19 cellular contexts compared by ENCODE assay signal in the genomic region with DNA sequence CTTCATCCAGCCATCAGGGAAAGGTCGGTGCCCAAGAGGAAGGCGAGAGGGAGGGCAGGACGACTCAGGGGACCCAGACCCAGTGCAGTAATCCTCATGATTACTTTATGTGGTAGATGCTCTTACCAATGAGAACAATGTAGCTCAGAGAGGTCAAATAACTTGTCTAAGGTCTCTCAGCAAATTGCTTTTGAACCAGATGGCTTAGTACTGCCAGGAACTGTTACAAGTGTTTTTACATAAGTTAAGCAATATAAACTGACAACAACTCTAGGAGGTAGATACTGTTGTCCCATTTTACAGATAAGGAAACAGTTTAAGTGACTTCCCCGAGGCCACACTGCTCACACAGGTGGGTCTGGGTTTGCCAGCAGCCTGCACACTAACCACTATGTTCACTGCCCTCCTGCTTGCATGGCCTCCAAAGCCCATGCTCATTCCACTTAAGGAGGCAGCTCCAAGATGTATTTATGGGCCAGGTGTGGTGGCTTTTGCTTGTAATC.
DNase-seq lines count a peak whose midpoint lies in the region; TF ChIP-seq lines count a peak whose summit lies in the region.
"Had no signal": no experiment of that assay in that cellular context is flagged by ENCODE, and none has a peak within 500 bp of the region (broad histone marks: within the 10 kb centered on the region; RNA-seq: fewer than 3 reads in every experiment).

No MANE protein-coding gene starts in this region.

- no peak overlapping the region for H2BK120ac ChIP-seq in neuronal stem cell (ENCODE audit: low read depth, low read length)

- H3K36me3 ChIP-seq in ACC112 (ENCODE audit: insufficient read depth, low read length) (no peaks in the 10 kb centered on the region; the same call in 1 of the 2 replicates), PC-9 (ENCODE audit: low read depth) (no peaks in the 10 kb centered on the region), neuronal stem cell (replicated peaks in 1 of 2; ENCODE audit: control insufficient read depth in 2 of 2, insufficient read depth in 2 of 2, low read length in 2 of 2) (peaks cover 14 to 18% of the 10 kb centered on the region in 2 donors)
- H3K36me3 ChIP-seq: BLaER1 had no signal

- TF ChIP-seq CTCF in PC-9 (conservative IDR thresholded peaks at IDR 0.05) (no peak), choroid plexus epithelial cell (conservative IDR thresholded peaks at IDR 0.05; ENCODE audit: low read depth, low read length) (no peak)

- no peak overlapping the region for H2BK12ac ChIP-seq in neuronal stem cell (ENCODE audit: low read length)

- CTCF ChIA-PET in PC-9 (lab: Charles Lee) = interaction anchor here (0.6 to 2.5 kb wide), 5 partner anchors 27 to 1531 kb away, joined by 4 to 37 read pairs (median 4); no protein-coding TSS in a partner anchor

- peak overlapping the region; percentile 48 for H3K18ac ChIP-seq in neuronal stem cell (ENCODE audit: low read length)

- H3K14ac ChIP-seq in neuronal stem cell (ENCODE audit: low read length) = no peak overlapping the region

- H3K4me1 ChIP-seq in ACC112 (ENCODE audit: control insufficient read depth, insufficient read depth, low read length, unreplicated experiment) (peaks cover 16% of the 10 kb centered on the region), PC-9 (replicated peaks; ENCODE audit: insufficient read depth) (peaks cover 19% of the 10 kb centered on the region), neuronal stem cell (ENCODE audit: control insufficient read depth in 2 of 2, insufficient read depth in 1 of 2, low read depth in 1 of 2, low read length in 2 of 2) (no peaks in the 10 kb centered on the region)
- H3K4me1 ChIP-seq: BLaER1 had no signal

- H2BK15ac ChIP-seq in neuronal stem cell (ENCODE audit: low read length) = no peak overlapping the region

- H3K23ac ChIP-seq in neuronal stem cell (ENCODE audit: low read depth, low read length, poor library complexity) = peak overlapping the region; percentile 26

- H2AK5ac ChIP-seq in neuronal stem cell (ENCODE audit: low read depth, low read length) = peak overlapping the region; percentile 26

- no peaks in the 10 kb centered on the region for H3K9me2 ChIP-seq in PC-9 (ENCODE audit: insufficient read depth)

- H3K79me2 ChIP-seq in ACC112 (ENCODE audit: control insufficient read depth, insufficient read depth, low read length, unreplicated experiment) (no peaks in the 10 kb centered on the region), PC-9 (ENCODE audit: low read depth) (no peaks in the 10 kb centered on the region)

- no peak overlapping the region for H4K8ac ChIP-seq in neuronal stem cell (ENCODE audit: low read depth, low read length)

- no peaks in the 10 kb centered on the region for H3K27me3 ChIP-seq in ACC112 (ENCODE audit: insufficient read depth, low read length)
- no peaks in the 10 kb centered on the region for H3K27me3 ChIP-seq in PC-9 (ENCODE audit: insufficient read depth, low read depth)
- H3K27me3 ChIP-seq in neuronal stem cell (ENCODE audit: control insufficient read depth in 3 of 3, insufficient read depth in 3 of 3, low read depth in 1 of 3, low read length in 3 of 3) = no peaks in the 10 kb centered on the region
- H3K27me3 ChIP-seq: BLaER1 had no signal

- DNase-seq in PC-9 (no peak), choroid plexus epithelial cell (ENCODE audit: low read depth) (peak; percentile 34), neuronal stem cell (ENCODE audit: low spot score) (no peak), EL (no peak), islet precursor cell (no peak), GF-D8 (lab: John Stamatoyannopoulos, UW) (no peak), NCI-H2227 treated with DMSO at 0.1 percent for 48 hours (lab: John Stamatoyannopoulos, UW) (no peak)
- DNase-seq: 8988T; CD4-positive, CD25-positive, alpha-beta regulatory T cell; DMS79; H9; KG1; MM.1S; NCI-H2029; NCI-H526 treated with DMSO at 0.1 percent for 48 hours; SHP77 treated with DMSO at 0.1 percent for 48 hours had no signal

- WGBS in neuronal stem cell (ENCODE audit: extremely low coverage in 2 of 2, insufficient read length in 2 of 2, insufficient replicate concordance in 1 of 2), 2 donors = no CpG with 5 or more reads among the region's 4 CpGs

- no peaks in the 10 kb centered on the region for H4K20me1 ChIP-seq in PC-9 (ENCODE audit: insufficient read depth)
- H4K20me1 ChIP-seq: BLaER1 had no signal

- peak overlapping the region; percentile 51; the same call in 1 of the 2 replicates for H3K4me2 ChIP-seq in PC-9
- H3K4me2 ChIP-seq in neuronal stem cell (ENCODE audit: insufficient read depth, low read length, poor library complexity, severe bottlenecking) = no peak overlapping the region
- H3K4me2 ChIP-seq: BLaER1, GM23338 had no signal

- H3K9ac ChIP-seq in neuronal stem cell (ENCODE audit: low read depth, low read length, poor library complexity) = no peak overlapping the region
- H3K9ac ChIP-seq: BLaER1 had no signal

- no TSS peak for BruUV-seq in PC-9 (replicated peaks; lab: Mats Ljungman, UMichigan)

- H3K4ac ChIP-seq in neuronal stem cell (ENCODE audit: low read length) = no peak overlapping the region

- no peak overlapping the region for H2BK5ac ChIP-seq in neuronal stem cell (ENCODE audit: low read length)

- H4K91ac ChIP-seq in neuronal stem cell (ENCODE audit: low read depth, low read length, poor library complexity) = no peak overlapping the region

- intact Hi-C loops in PC-9 (cut with micrococcal nuclease; ENCODE audit: unreplicated experiment) = loop anchor here (5.0 kb wide), 1 partner anchor 69 kb away; no protein-coding TSS in a partner anchor

- no peaks in the 10 kb centered on the region for H3K79me1 ChIP-seq in neuronal stem cell (ENCODE audit: low read depth, low read length)

- H2AFZ ChIP-seq in ACC112 (ENCODE audit: low read length, unreplicated experiment) (no peak overlapping the region), PC-9 (no peak overlapping the region), neuronal stem cell (ENCODE audit: low read length) (no peak overlapping the region)
- H2AFZ ChIP-seq: GM23338 had no signal

- peak overlapping the region; percentile 51 for H3K27ac ChIP-seq in ACC112 (ENCODE audit: low read depth, low read length)
- H3K27ac ChIP-seq in PC-9 = peak overlapping the region; percentile 91
- H3K27ac ChIP-seq in neuronal stem cell (replicated peaks; ENCODE audit: low read length) = no peak overlapping the region
- H3K27ac ChIP-seq: BLaER1 had no signal

- H3K9me3 ChIP-seq in PC-9 (ENCODE audit: insufficient read depth, low read depth) (no peaks in the 10 kb centered on the region), neuronal stem cell (replicated peaks in 1 of 2; ENCODE audit: control insufficient read depth in 2 of 2, insufficient read depth in 1 of 2, low read depth in 1 of 2, low read length in 2 of 2) (no peaks in the 10 kb centered on the region)
- H3K9me3 ChIP-seq: BLaER1 had no signal

- POLR2A ChIA-PET in PC-9 (lab: Charles Lee; ENCODE audit: unreplicated experiment) = interaction anchor here (0.6 kb wide), 1 partner anchor 10 kb away, joined by 13 read pairs; no protein-coding TSS in a partner anchor

- peaks cover 10% of the 10 kb centered on the region; the same call in 1 of the 2 replicates for H3F3A ChIP-seq in PC-9 (ENCODE audit: insufficient read depth, low read depth)

- H3K4me3 ChIP-seq in ACC112 (ENCODE audit: low read depth, low read length) (no peak overlapping the region), PC-9 (no peak overlapping the region), choroid plexus epithelial cell (ENCODE audit: low read depth, low read length) (no peak overlapping the region), neuronal stem cell (ENCODE audit: low read length in 2 of 2) (no peak overlapping the region)
- H3K4me3 ChIP-seq: BLaER1, GM23338 had no signal
